23 cellular contexts compared by ENCODE assay signal in genomic region chr7:30212720-30213119, GRCh38.
DNase-seq lines count a peak whose midpoint lies in the region; TF ChIP-seq lines count a peak whose summit lies in the region.
"Had no signal": no experiment of that assay in that cellular context is flagged by ENCODE, and none has a peak within 500 bp of the region (broad histone marks: within the 10 kb centered on the region; RNA-seq: fewer than 3 reads in every experiment).

No MANE protein-coding gene starts in this region.

- in situ Hi-C loops in G401 (cut with HindIII; ENCODE audit: low sequenced_read_pairs), result no loop called here

- TF ChIP-seq CTCF in lower leg skin (IDR thresholded peaks at IDR 0.05), result no peak

- no peak for TF ChIP-seq POLR2A in lower leg skin (IDR thresholded peaks at IDR 0.05)

- WGBS in lower leg skin, 2 donors, result 73 to 80% methylated on average over 6 of the region's 6 CpGs

- intact Hi-C loops in lower leg skin (cut with DNase I; ENCODE audit: low total_unique reads), result no loop called here

- H3K4me3 ChIP-seq in lower leg skin (ENCODE audit: low read depth, poor library complexity, severe bottlenecking), result no peak overlapping the region
- H3K4me3 ChIP-seq: HAP-1, left ventricle myocardium inferior, Peyer's patch, right atrium auricular region, testis had no signal

- peak; percentile 48 for DNase-seq in G401 (ENCODE audit: low spot score)
- peak; percentile 77 for DNase-seq in NCI-H524 treated with DMSO at 0.1 percent for 48 hours (lab: John Stamatoyannopoulos, UW)
- DNase-seq in cerebellar cortex (ENCODE audit: low spot score), result peak; percentile 40
- DNase-seq in retina, result peak; percentile 49
- DNase-seq in GF-D8 (lab: John Stamatoyannopoulos, UW), result no peak
- no peak for DNase-seq in GDM1 (lab: John Stamatoyannopoulos, UW)
- no peak for DNase-seq in lower leg skin (ENCODE audit: low spot score in 2 of 2)
- DNase-seq: activated CD4-positive, alpha-beta T cell treated with anti-CD3 and anti-CD28 coated beads for 4 hours; activated naive CD4-positive, alpha-beta T cell; activated T-cell treated with anti-CD3 and anti-CD28 coated beads, Interleukin-2, amount 50 U/mL, for 4 hours; brain microvascular endothelial cell; CD8-positive, alpha-beta T cell; effector CD8-positive, alpha-beta T cell; erythroblast; left ventricle myocardium inferior; NCI-H1105; NCI-H446 treated with DMSO at 0.1 percent for 48 hours; Peyer's patch; stimulated activated CD4-positive, alpha-beta T cell treated with anti-CD3 and anti-CD28 coated beads, Interleukin-4, amount 100 ng/mL, for 24 hours; stimulated activated naive B cell treated with anti-CD40 and anti-IgM and Interleukin-4, amounts not matched to agents 10 μg/mL and 1 μg/mL and 100 μg/mL, for 72 hours; testis had no signal

Comparison
In these comparisons a context has a peak if more than half of its experiments do, and no peak if none do; other contexts are left out.
1. DNase-seq: peak in G401 (single experiment), NCI-H524 treated with DMSO at 0.1 percent for 48 hours (single experiment), cerebellar cortex (single experiment) and retina (single experiment); none in GF-D8 (single experiment), GDM1 (single experiment) and lower leg skin (0 of 2).